In the genomic region with DNA sequence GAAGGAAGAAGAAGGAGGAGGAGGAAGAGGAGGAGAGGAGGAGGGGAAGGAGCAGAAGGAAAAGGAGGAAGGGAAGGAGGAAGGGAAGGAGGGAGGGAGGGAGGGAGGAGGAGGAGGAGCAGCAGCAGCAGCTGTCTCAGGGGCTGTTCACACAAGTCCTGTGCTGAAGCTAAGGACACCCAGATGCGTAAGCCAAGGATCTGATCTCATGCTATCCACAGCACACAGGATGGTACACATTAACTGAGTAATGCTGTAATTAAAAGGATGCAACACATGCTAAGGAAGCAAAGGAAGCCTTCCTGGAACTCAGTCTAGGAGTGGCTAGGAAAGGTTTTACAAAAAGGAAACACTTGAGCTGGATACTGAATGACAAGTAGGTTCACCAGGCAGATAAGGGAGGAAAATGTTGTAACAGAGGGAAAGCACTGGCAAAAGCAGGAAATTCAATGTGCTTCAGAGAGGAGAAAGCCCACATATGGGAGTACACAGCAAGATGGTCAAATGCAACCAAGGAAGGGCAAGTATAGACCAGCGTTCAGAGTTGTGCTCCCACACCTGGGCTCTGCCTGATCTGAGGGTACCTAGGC, we compare ENCODE assay signal across 23 cellular contexts. TPM values are rescaled to one million over a fixed set of nuclear protein-coding genes. Genes with fewer than 3 reads are reported as not detected.
DNase-seq lines count a peak whose midpoint lies in the region; ATAC-seq lines count a peak whose summit lies in the region.
"Had no signal": no experiment of that assay in that cellular context is flagged by ENCODE, and none has a peak within 500 bp of the region (broad histone marks: within the 10 kb centered on the region; RNA-seq: fewer than 3 reads in every experiment).

No MANE protein-coding gene starts in this region.

- peaks cover 34% of the 10 kb centered on the region for H3F3A ChIP-seq in GM23248 (ENCODE audit: insufficient read depth)

- no peak overlapping the region for H3K4me3 ChIP-seq in GM23248
- H3K4me3 ChIP-seq: body of pancreas, heart left ventricle, sigmoid colon, SJSA1, tibial artery had no signal

- no peak overlapping the region for H2AFZ ChIP-seq in GM23248

- H3K4me1 ChIP-seq in GM23248 (ENCODE audit: insufficient read depth), result peaks cover 37% of the 10 kb centered on the region
- H3K4me1 ChIP-seq: body of pancreas, heart left ventricle, tibial artery had no signal

- H3K9me2 ChIP-seq in GM23248 (ENCODE audit: insufficient read depth), result no peaks in the 10 kb centered on the region

- in situ Hi-C loops in GM23248 (cut with MboI), result no loop called here

- H4K20me1 ChIP-seq in GM23248 (ENCODE audit: insufficient read depth), result no peaks in the 10 kb centered on the region

- H3K27ac ChIP-seq in GM23248, result peak overlapping the region; percentile 37; the same call in 1 of the 2 replicates
- H3K27ac ChIP-seq: body of pancreas, heart left ventricle, neutrophil, sigmoid colon, SJSA1, tibial artery had no signal

- no peaks in the 10 kb centered on the region for H3K79me2 ChIP-seq in GM23248 (ENCODE audit: insufficient read depth)

- 65 to 68% methylated on average over 2 of the region's 2 CpGs for WGBS in GM23248 (ENCODE audit: low coverage in 1 of 2, low lambda C conversion rate in 2 of 2, missing lambda C conversion rate in 2 of 2), 2 experiments

- H3K9me3 ChIP-seq in GM23248 (ENCODE audit: low read depth), result no peaks in the 10 kb centered on the region
- H3K9me3 ChIP-seq: body of pancreas, heart left ventricle, neutrophil, sigmoid colon, SJSA1, tibial artery had no signal

- DNase-seq in GM23248 (peak; percentile 80), NCI-H82 treated with DMSO at 0.1 percent for 48 hours (lab: John Stamatoyannopoulos, UW; ENCODE audit: unreplicated experiment) (peak; percentile 27), fibroblast of peridontal ligament (ENCODE audit: extremely low read depth) (peak; percentile 62), NCI-H187 treated with DMSO at 0.1 percent for 48 hours (lab: John Stamatoyannopoulos, UW) (no peak), C1 segment of cervical spinal cord (lab: John Stamatoyannopoulos, UW) (no peak)
- DNase-seq: activated CD4-positive, alpha-beta T cell treated with anti-CD3 and anti-CD28 coated beads for 36 hours; body of pancreas; effector memory CD8-positive, alpha-beta T cell; heart left ventricle; KBM-7; left cardiac atrium; mammary epithelial cell; MM.1S; NCI-H1436; NCI-H524; sigmoid colon; stimulated activated naive CD8-positive, alpha-beta T cell treated with anti-CD3 and anti-CD28 coated beads, Interleukin-15, amount 100 ng/mL, for 72 hours; tibial artery had no signal

- no peaks in the 10 kb centered on the region for H3K27me3 ChIP-seq in GM23248 (replicated peaks; ENCODE audit: insufficient read depth)
- H3K27me3 ChIP-seq: body of pancreas, heart left ventricle, neutrophil, sigmoid colon, SJSA1, tibial artery had no signal

- H3K9ac ChIP-seq in GM23248, result no peak overlapping the region

- peaks cover 11% of the 10 kb centered on the region for H3K36me3 ChIP-seq in GM23248 (ENCODE audit: low read depth)
- H3K36me3 ChIP-seq: SJSA1 had no signal

- ATAC-seq in GM18858 (IDR thresholded peaks at IDR 0.05; ENCODE audit: unreplicated experiment) (no peak), GM21390 (IDR thresholded peaks at IDR 0.05; ENCODE audit: unreplicated experiment) (no peak)
- ATAC-seq: activated CD4-positive, alpha-beta T cell treated with anti-CD3 and anti-CD28 coated beads for 36 hours; body of pancreas; effector memory CD8-positive, alpha-beta T cell; esophagus mucosa; heart left ventricle; left cardiac atrium; stimulated activated naive CD8-positive, alpha-beta T cell treated with anti-CD3 and anti-CD28 coated beads, Interleukin-15, amount 100 ng/mL, for 72 hours had no signal

- peak overlapping the region; percentile 57 for H3K4me2 ChIP-seq in GM23248 (ENCODE audit: unreplicated experiment)

RNA-seq across cellular contexts. Expression of gene TRIM66, which starts 32.0 kb away (rescaled TPM):
- 1.4 and 1.5 TPM in 2 replicates for total RNA-seq in GM23248 (2014; rRNA removed; shearing (Covaris generic))
- polyA plus RNA-seq in GM23248 (2016; fragmentation: Nextera tagmentation; extraction: Ambion mirVana), result 1.2 and 1.5 TPM in 2 replicates

RNA-seq across cellular contexts. Expression of gene RPL27A, which starts 32.1 kb away (rescaled TPM):
- 460 and 520 TPM in 2 replicates for total RNA-seq in GM23248 (2014; rRNA removed; shearing (Covaris generic))
- polyA plus RNA-seq in GM23248 (2016; fragmentation: Nextera tagmentation; extraction: Ambion mirVana), result 1,046 and 1,073 TPM in 2 replicates

RNA-seq across cellular contexts. Expression of gene STK33, which starts 56.5 kb away (rescaled TPM):
- total RNA-seq in GM23248 (2014; rRNA removed; shearing (Covaris generic)), result not detected in 2 replicates
- polyA plus RNA-seq in GM23248 (2016; fragmentation: Nextera tagmentation; extraction: Ambion mirVana), result not detected in 2 replicates

Comparison
In these comparisons a context has a peak if more than half of its experiments do, and no peak if none do; other contexts are left out.
1. DNase-seq: peak in GM23248 (single experiment), NCI-H82 treated with DMSO at 0.1 percent for 48 hours (single experiment) and fibroblast of peridontal ligament (single experiment); none in NCI-H187 treated with DMSO at 0.1 percent for 48 hours (single experiment) and C1 segment of cervical spinal cord (0 of 14).